ENCODE assay signal across 10 cellular contexts in the genomic region with DNA sequence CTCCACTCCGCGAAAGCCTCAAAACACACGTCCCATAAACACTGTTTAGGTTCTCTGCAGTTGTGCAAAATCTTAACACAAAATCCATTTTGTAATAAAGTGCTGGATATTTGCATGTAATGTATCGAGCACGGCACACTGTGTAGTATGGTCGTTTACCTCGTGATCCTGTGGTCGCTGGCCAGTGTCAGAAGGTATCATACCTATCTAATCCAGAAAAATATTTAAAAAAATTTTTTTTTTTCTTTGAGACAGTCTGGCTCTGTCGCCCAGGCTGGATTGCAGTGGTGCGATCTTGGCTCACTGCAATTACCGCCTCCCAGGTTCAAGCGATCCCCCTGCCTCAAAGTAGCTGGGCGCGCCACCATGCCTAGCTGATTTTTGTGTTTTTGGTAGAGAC. TPM values are rescaled to one million over a fixed set of nuclear protein-coding genes. Genes with fewer than 3 reads are reported as not detected.
A peak's percentile ranks its signal among the peaks of the same experiment; 100 is the strongest.
DNase-seq lines count a peak whose midpoint lies in the region; ATAC-seq, FAIRE-seq and TF ChIP-seq lines count a peak whose summit lies in the region.
"Had no signal": no experiment of that assay in that cellular context is flagged by ENCODE, and none has a peak within 500 bp of the region (broad histone marks: within the 10 kb centered on the region; RNA-seq: fewer than 3 reads in every experiment).

No MANE protein-coding gene starts in this region.

- intact Hi-C loops in activated B cell treated with CpG ODN at 0.5 μM for 24 hours (cut with micrococcal nuclease), result loop anchor here (5.0 to 10.0 kb wide), 3 partner anchors 560 to 1012 kb away; partner anchors contain the start of genes CDC42EP4, COG1 and SDK2

- H3K9me3 Mint-ChIP-seq in activated B cell treated with CpG ODN at 0.5 μM for 24 hours (no peaks in the 10 kb centered on the region), glutamatergic neuron (ENCODE audit: unreplicated experiment) (peaks cover 6% of the 10 kb centered on the region)

- H3K4me3 ChIP-seq in H7 (ENCODE audit: insufficient read depth, low read depth, low read length), result peak overlapping the region; percentile 91
- H3K4me3 ChIP-seq in skeletal muscle tissue (ENCODE audit: low read length in 3 of 3), result peak overlapping the region; percentile 79 to 95 (median 84)

- TF ChIP-seq CTCF in activated B cell treated with CpG ODN at 0.5 μM for 24 hours (IDR thresholded peaks at IDR 0.05) (no peak), glutamatergic neuron (IDR thresholded peaks at IDR 0.05; ENCODE audit: partially characterized antibody, unreplicated experiment) (no peak)

- CTCF ChIA-PET in activated B cell treated with CpG ODN at 0.5 μM for 24 hours (lab: Charles Lee), result interaction anchor here (2.0 kb wide), 1 partner anchor 9 kb away, joined by 5 read pairs; the partner anchor contains the start of gene TTYH2

- H3K4me1 ChIP-seq in skeletal muscle tissue (ENCODE audit: control insufficient read depth in 3 of 3, insufficient read depth in 3 of 3, low read length in 3 of 3), result peaks cover 30 to 49% (median 31%) of the 10 kb centered on the region in 3 donors

- H3K36me3 ChIP-seq in H7 (replicated peaks; ENCODE audit: control insufficient read depth, insufficient read depth, low read length) (peaks cover 28% of the 10 kb centered on the region), skeletal muscle tissue (ENCODE audit: control insufficient read depth in 3 of 3, insufficient read depth in 3 of 3, low read length in 3 of 3) (peaks cover 22 to 35% (median 28%) of the 10 kb centered on the region in 3 donors)

- H3K36me3 Mint-ChIP-seq in activated B cell treated with CpG ODN at 0.5 μM for 24 hours (ENCODE audit: low read depth), result peaks cover 49% of the 10 kb centered on the region
- H3K36me3 Mint-ChIP-seq in glutamatergic neuron (ENCODE audit: unreplicated experiment), result no peaks in the 10 kb centered on the region

- H3K4me1 Mint-ChIP-seq in activated B cell treated with CpG ODN at 0.5 μM for 24 hours, result peaks cover 42% of the 10 kb centered on the region
- H3K4me1 Mint-ChIP-seq in glutamatergic neuron (ENCODE audit: low read depth, unreplicated experiment), result peaks cover 30% of the 10 kb centered on the region

- H3K9ac ChIP-seq in skeletal muscle tissue (ENCODE audit: low read depth in 1 of 3, low read length in 3 of 3), result peak overlapping the region; percentile 91 to 97 (median 93)

- no peak for DNase-seq in H7
- DNase-seq in activated B cell treated with CpG ODN at 0.5 μM for 24 hours, result no peak
- DNase-seq in glutamatergic neuron, result no peak
- DNase-seq in frontal cortex (ENCODE audit: low spot score in 2 of 2), result no peak
- DNase-seq: activated CD4-positive, alpha-beta T cell treated with anti-CD3 and anti-CD28 coated beads for 4 hours; stimulated activated CD4-positive, alpha-beta T cell treated with anti-CD3 and anti-CD28 coated beads, Interleukin-4, amount 100 ng/mL, for 24 hours had no signal

- H3K27me3 ChIP-seq in H7 (ENCODE audit: control insufficient read depth, insufficient read depth, low read length) (peaks cover 14% of the 10 kb centered on the region), skeletal muscle tissue (ENCODE audit: control insufficient read depth in 3 of 3, insufficient read depth in 3 of 3, low read length in 3 of 3) (peaks cover 10 to 29% (median 16%) of the 10 kb centered on the region in 3 donors)

- H3K4me3 Mint-ChIP-seq in activated B cell treated with CpG ODN at 0.5 μM for 24 hours (peak overlapping the region; percentile 100), glutamatergic neuron (ENCODE audit: unreplicated experiment) (peak overlapping the region; percentile 99)

- FAIRE-seq in frontal cortex (lab: Jason Lieb, UNC), result no peak

- POLR2A ChIA-PET in activated B cell treated with CpG ODN at 0.5 μM for 24 hours (lab: Charles Lee), result interaction anchor here (0.5 to 2.6 kb wide), 5 partner anchors 9 to 972 kb away, joined by 3 to 28 read pairs (median 5); partner anchors contain the start of gene TTYH2

- H3K27ac ChIP-seq in skeletal muscle tissue (ENCODE audit: low read depth, low read length), result peak overlapping the region; percentile 84

- no peak for ATAC-seq in activated B cell treated with CpG ODN at 0.5 μM for 24 hours (ENCODE audit: low read depth)
- ATAC-seq in GM21786 (IDR thresholded peaks at IDR 0.05; ENCODE audit: unreplicated experiment), result no peak
- no peak for ATAC-seq in HG03025 (IDR thresholded peaks at IDR 0.05; ENCODE audit: low FRiP score, unreplicated experiment)
- no peak for ATAC-seq in GM19467 (IDR thresholded peaks at IDR 0.05; ENCODE audit: unreplicated experiment)

- H3K27me3 Mint-ChIP-seq in activated B cell treated with CpG ODN at 0.5 μM for 24 hours, result peaks cover 20% of the 10 kb centered on the region
- peaks cover 7% of the 10 kb centered on the region for H3K27me3 Mint-ChIP-seq in glutamatergic neuron (ENCODE audit: unreplicated experiment)

- H3K27ac Mint-ChIP-seq in activated B cell treated with CpG ODN at 0.5 μM for 24 hours (peak overlapping the region; percentile 98), glutamatergic neuron (ENCODE audit: unreplicated experiment) (peak overlapping the region; percentile 97)

- H3K9me3 ChIP-seq in skeletal muscle tissue (ENCODE audit: control insufficient read depth in 3 of 3, low read length in 3 of 3), result no peaks in the 10 kb centered on the region

RNA-seq across cellular contexts. Expression of gene RPL38, which starts 1.0 kb away (rescaled TPM):
- total RNA-seq in H7 (2014; rRNA removed; shearing (Covaris generic)), result 1,534 and 2,134 TPM in 2 replicates
- total RNA-seq in activated B cell treated with CpG ODN at 0.5 μM for 24 hours (1,330 and 1,676 TPM in 2 replicates), glutamatergic neuron (ENCODE audit: unreplicated experiment) (600 TPM), skeletal muscle tissue (4,876 TPM), frontal cortex (2,904 TPM)

RNA-seq across cellular contexts. Expression of gene TTYH2, which starts 8.9 kb away (rescaled TPM):
- total RNA-seq in H7 (2014; rRNA removed; shearing (Covaris generic)), result 2.5 and 7.4 TPM in 2 replicates
- total RNA-seq in activated B cell treated with CpG ODN at 0.5 μM for 24 hours (2.9 and 3.8 TPM in 2 replicates), glutamatergic neuron (ENCODE audit: unreplicated experiment) (121 TPM), skeletal muscle tissue (34.4 TPM), frontal cortex (14.7 TPM)
